8 cellular contexts compared by ENCODE assay signal in the genomic region with DNA sequence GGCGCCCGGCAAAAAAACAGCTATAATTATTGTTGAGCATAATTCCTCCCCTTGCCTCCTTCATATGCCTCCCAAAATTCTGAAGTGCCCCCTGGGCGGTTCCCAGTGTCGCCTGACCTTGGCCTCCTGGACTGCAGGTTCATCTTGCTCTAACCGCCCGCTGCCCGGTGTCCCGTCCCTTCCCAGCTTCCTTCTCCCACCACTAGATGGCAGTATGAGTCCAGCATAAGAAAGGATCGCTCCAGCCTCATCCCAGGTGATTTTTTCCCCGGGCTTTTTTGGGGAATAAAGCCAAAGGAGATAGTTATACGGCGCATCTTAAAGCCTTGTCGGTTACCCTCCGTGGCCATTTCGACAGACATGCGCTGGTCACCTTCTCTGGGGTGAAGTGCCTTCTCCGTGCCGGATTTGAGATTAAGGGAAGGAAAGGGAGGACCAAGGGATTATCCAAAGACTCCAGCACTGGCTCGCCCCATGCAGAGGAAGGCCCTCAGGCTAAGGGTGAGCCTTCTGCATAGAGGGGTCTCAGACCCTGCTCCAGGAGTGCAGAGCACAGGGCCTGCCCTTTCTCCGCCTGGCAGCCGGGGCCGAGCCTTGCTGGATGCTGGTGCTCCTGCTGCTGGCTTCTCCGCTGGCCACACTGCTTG. TPM values are rescaled to one million over a fixed set of nuclear protein-coding genes. Genes with fewer than 3 reads are reported as not detected.
A peak's percentile ranks its signal among the peaks of the same experiment; 100 is the strongest.
DNase-seq lines count a peak whose midpoint lies in the region; ATAC-seq, FAIRE-seq and TF ChIP-seq lines count a peak whose summit lies in the region.

No MANE protein-coding gene starts in this region.

- POLR2A ChIA-PET in BJ (lab: Charles Lee), result no interaction called here

- ATAC-seq in GM19455 (IDR thresholded peaks at IDR 0.05; ENCODE audit: unreplicated experiment), result no peak

- CTCF ChIA-PET in BJ (lab: Yijun Ruan, JAX), result interaction anchor here (0.6 to 2.7 kb wide), 26 partner anchors 9 to 633 kb away, joined by 3 to 25 read pairs (median 4); partner anchors contain the start of gene ETV5

- H3K36me3 ChIP-seq in BJ (ENCODE audit: control insufficient read depth, insufficient read depth, low read length), result no peaks in the 10 kb centered on the region

- no peak overlapping the region for H3K4me3 ChIP-seq in BJ (ENCODE audit: low read depth, low read length)

- peaks cover 3% of the 10 kb centered on the region; the same call in 1 of the 2 replicates for H3K27me3 ChIP-seq in BJ (ENCODE audit: control insufficient read depth, insufficient read depth, low read length)

- no peak for TF ChIP-seq POLR2A in H54 (IDR thresholded peaks at IDR 0.05; ENCODE audit: low read depth, low read length)

- peak; percentile 48 for FAIRE-seq in H54 (lab: Jason Lieb, UNC)

- no peak for DNase-seq in BJ (ENCODE audit: low read depth)
- DNase-seq in H54 (ENCODE audit: insufficient read length, low spot score), result peak; percentile 75
- DNase-seq in NCI-H2196 (lab: John Stamatoyannopoulos, UW; ENCODE audit: unreplicated experiment), result peak; percentile 97
- peak; percentile 24 to 47 for DNase-seq in activated CD4-positive, alpha-beta T cell treated with anti-CD3 and anti-CD28 coated beads for 24 hours (ENCODE audit: low read depth in 2 of 2)
- DNase-seq in cerebellum (ENCODE audit: low spot score), result peak; percentile 87
- DNase-seq in kidney glomerular epithelial cell (lab: John Stamatoyannopoulos, UW), result peak; percentile 33
- peak; percentile 70 for DNase-seq in stimulated activated CD4-positive, alpha-beta T cell treated with anti-CD3 and anti-CD28 coated beads, Interleukin-4, amount 100 ng/mL, for 24 hours

- peak; percentile 90 for TF ChIP-seq CTCF in BJ (IDR thresholded peaks at IDR 0.05; ENCODE audit: insufficient read depth, low read depth, low read length)

RNA-seq across cellular contexts. Expression of gene TRA2B, which starts 45.8 kb away (rescaled TPM):
- polyA plus RNA-seq in BJ (2011; rRNA removed), result 129 and 163 TPM in 2 replicates
- polyA minus RNA-seq in BJ (2011; rRNA and poly(A)+ RNA removed), result 122 and 206 TPM in 2 replicates
- total RNA-seq in cerebellum, result 201 TPM
